22 cellular contexts compared by ENCODE assay signal in the genomic region with DNA sequence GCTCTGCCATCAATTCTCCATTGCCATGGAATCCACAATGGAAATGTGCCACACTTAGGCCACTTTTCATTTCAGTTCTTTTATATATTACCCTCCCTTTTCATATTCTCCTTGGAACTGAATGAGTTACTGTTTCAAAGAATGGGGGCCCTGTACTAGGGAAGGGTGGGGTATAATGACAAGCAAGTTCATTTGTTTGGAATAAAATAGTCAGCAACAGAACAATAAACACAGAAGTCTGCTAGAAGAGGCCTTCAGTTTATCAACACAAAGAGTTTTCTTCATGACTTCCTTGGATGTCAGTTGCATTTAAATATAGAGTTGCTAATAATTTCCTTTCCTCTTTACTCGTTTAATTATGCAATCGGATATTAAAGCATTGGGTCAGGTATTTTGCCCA.
"Had no signal": no experiment of that assay in that cellular context is flagged by ENCODE, and none has a peak within 500 bp of the region (broad histone marks: within the 10 kb centered on the region; RNA-seq: fewer than 3 reads in every experiment).

No MANE protein-coding gene starts in this region.

- H3K4me1 ChIP-seq: esophagus squamous epithelium, neural progenitor cell, parathyroid adenoma, psoas muscle, right lobe of liver, transverse colon, upper lobe of right lung, uterus had no signal

- H3K27ac ChIP-seq: coronary artery, esophagus squamous epithelium, neural progenitor cell, parathyroid adenoma, psoas muscle, right lobe of liver, thoracic aorta, transverse colon, upper lobe of right lung, uterus had no signal

- H3K4me3 ChIP-seq: coronary artery, esophagus squamous epithelium, lung, neural progenitor cell, psoas muscle, right lobe of liver, smooth muscle cell, thoracic aorta, transverse colon, upper lobe of right lung, uterus had no signal

- H3K27me3 ChIP-seq: esophagus squamous epithelium, neural progenitor cell, right lobe of liver, transverse colon, upper lobe of right lung, uterus had no signal

- DNase-seq: dermis blood vessel endothelial cell; effector memory CD4-positive, alpha-beta T cell; esophagus squamous epithelium; kidney; mesenchymal stem cell; naive thymus-derived CD4-positive, alpha-beta T cell; psoas muscle; retina; right lobe of liver; stimulated activated CD4-positive, alpha-beta T cell treated with anti-CD3 and anti-CD28 coated beads, Interleukin-4, amount 100 ng/mL, for 4 hours; stimulated activated naive CD8-positive, alpha-beta T cell treated with anti-CD3 and anti-CD28 coated beads, Interleukin-15, Interleukin-2, amounts not matched to agents 100 U/mL and 50 U/mL, for 24 hours; transverse colon; upper lobe of right lung; uterus had no signal

- ATAC-seq: left lobe of liver; naive thymus-derived CD4-positive, alpha-beta T cell; psoas muscle; right lobe of liver; stimulated activated memory B cell treated with anti-CD40 and anti-IgM and Interleukin-4, amounts not matched to agents 10 μg/mL and 1 μg/mL and 100 μg/mL, for 72 hours; stimulated activated naive CD8-positive, alpha-beta T cell treated with anti-CD3 and anti-CD28 coated beads, Interleukin-15, Interleukin-2, amounts not matched to agents 100 U/mL and 50 U/mL, for 24 hours; upper lobe of right lung had no signal

- H3K36me3 ChIP-seq: esophagus squamous epithelium, neural progenitor cell, right lobe of liver, thoracic aorta, transverse colon, upper lobe of right lung, uterus had no signal

- H3K9me3 ChIP-seq: esophagus squamous epithelium, psoas muscle, right lobe of liver, thoracic aorta, transverse colon, upper lobe of right lung, uterus had no signal
